14 cellular contexts compared by ENCODE assay signal in genomic region chr19:18735324-18735723, GRCh38. TPM values are rescaled to one million over a fixed set of nuclear protein-coding genes. Genes with fewer than 3 reads are reported as not detected.
DNase-seq lines count a peak whose midpoint lies in the region; ATAC-seq and TF ChIP-seq lines count a peak whose summit lies in the region.
"Had no signal": no experiment of that assay in that cellular context is flagged by ENCODE, and none has a peak within 500 bp of the region (broad histone marks: within the 10 kb centered on the region; RNA-seq: fewer than 3 reads in every experiment).

No MANE protein-coding gene starts in this region.

- peaks cover 54% of the 10 kb centered on the region for H3K4me1 Mint-ChIP-seq in endodermal cell

- H3K9me2 ChIP-seq in hepatocyte (replicated peaks; ENCODE audit: insufficient read depth): no peaks in the 10 kb centered on the region

- intact Hi-C loops in head of caudate nucleus (cut with DNase I): no loop called here

- WGBS in endodermal cell (ENCODE audit: insufficient coverage in 1 of 2, insufficient read length in 1 of 2), 2 experiments: 95 to 97% methylated on average over 5 to 14 of the region's 14 CpGs
- WGBS in hepatocyte (ENCODE audit: low lambda C conversion rate, missing lambda C conversion rate): 95% methylated on average over 13 of the region's 14 CpGs

- H3K4me1 ChIP-seq in BLaER1 (peaks cover 100% of the 10 kb centered on the region), endodermal cell (ENCODE audit: control insufficient read depth, insufficient read depth, low read length) (peaks cover 33% of the 10 kb centered on the region), hepatocyte (ENCODE audit: insufficient read depth) (peaks cover 51% of the 10 kb centered on the region)

- H3K27ac ChIP-seq in BLaER1 (peak overlapping the region; percentile 81), endodermal cell (ENCODE audit: low read depth, low read length) (peak overlapping the region; percentile 85), hepatocyte (no peak overlapping the region)

- no peak for ATAC-seq in GM21526 (IDR thresholded peaks at IDR 0.05; ENCODE audit: low FRiP score, unreplicated experiment)

- no peak overlapping the region for H3K27ac Mint-ChIP-seq in endodermal cell

- DNase-seq in D341Med (ENCODE audit: low spot score): peak; percentile 89
- peak; percentile 88 to 96 for DNase-seq in NCI-H524 (lab: John Stamatoyannopoulos, UW)
- DNase-seq in endodermal cell: peak; percentile 37
- no peak for DNase-seq in hepatocyte (ENCODE audit: low spot score)
- no peak for DNase-seq in ureter (ENCODE audit: low spot score)
- DNase-seq in head of caudate nucleus: no peak
- DNase-seq: Caco-2; Kasumi-1; NCI-H510A treated with DMSO at 0.1 percent for 48 hours; NK-92 treated with Interleukin-12 subunit alpha and Interleukin-12 subunit beta, amount 100 ng/mL, for 24 hours; T-helper 9 cell had no signal

- H2AFZ ChIP-seq in hepatocyte: no peak overlapping the region

- peaks cover 36% of the 10 kb centered on the region for H3K79me2 ChIP-seq in hepatocyte

- H3K4me2 ChIP-seq in BLaER1 (peak overlapping the region; percentile 87), hepatocyte (no peak overlapping the region)

- no peaks in the 10 kb centered on the region for H3K9me3 ChIP-seq in BLaER1
- H3K9me3 ChIP-seq in endodermal cell (ENCODE audit: control insufficient read depth, low read length): no peaks in the 10 kb centered on the region
- no peaks in the 10 kb centered on the region for H3K9me3 ChIP-seq in hepatocyte (ENCODE audit: low read depth)
- H3K9me3 ChIP-seq: Caco-2 had no signal

- no peak for TF ChIP-seq CTCF in endodermal cell (conservative IDR thresholded peaks at IDR 0.05)
- no peak for TF ChIP-seq CTCF in hepatocyte (IDR thresholded peaks at IDR 0.05; ENCODE audit: poor library complexity)

- H3K4me3 Mint-ChIP-seq in endodermal cell: no peak overlapping the region

- peak overlapping the region; percentile 64 for H3K9ac ChIP-seq in BLaER1
- H3K9ac ChIP-seq in endodermal cell (ENCODE audit: extremely low read depth, low read length, poor library complexity, severe bottlenecking): no peak overlapping the region

- H4K20me1 ChIP-seq in BLaER1: peaks cover 34% of the 10 kb centered on the region; the same call in 1 of the 2 replicates
- no peaks in the 10 kb centered on the region for H4K20me1 ChIP-seq in hepatocyte (ENCODE audit: insufficient read depth, poor library complexity, severe bottlenecking)

- H3K27me3 Mint-ChIP-seq in endodermal cell (ENCODE audit: insufficient read depth): no peaks in the 10 kb centered on the region

- peaks cover 3% of the 10 kb centered on the region for H3K36me3 Mint-ChIP-seq in endodermal cell (ENCODE audit: low read depth)

- H3K36me3 ChIP-seq in BLaER1: no peaks in the 10 kb centered on the region
- no peaks in the 10 kb centered on the region for H3K36me3 ChIP-seq in endodermal cell (ENCODE audit: control insufficient read depth, insufficient read depth, low read length)
- no peaks in the 10 kb centered on the region for H3K36me3 ChIP-seq in hepatocyte (replicated peaks; ENCODE audit: insufficient read depth, low read depth)

- H3K9me3 Mint-ChIP-seq in endodermal cell: no peaks in the 10 kb centered on the region

- no peaks in the 10 kb centered on the region for H3K27me3 ChIP-seq in BLaER1
- H3K27me3 ChIP-seq in endodermal cell (ENCODE audit: control insufficient read depth, insufficient read depth, low read length, poor library complexity, severe bottlenecking): no peaks in the 10 kb centered on the region
- H3K27me3 ChIP-seq in hepatocyte: no peaks in the 10 kb centered on the region

- H3K4me3 ChIP-seq in BLaER1 (0 out of 2 replicates have a peak overlapping the region, but pooled peaks have one; percentile 6), endodermal cell (ENCODE audit: low read length) (no peak overlapping the region), hepatocyte (no peak overlapping the region)

RNA-seq across cellular contexts. Expression of gene CRTC1, which starts 51.8 kb away (rescaled TPM):
- 10 to 100 TPM; 26.6 to 29.7 TPM for total RNA-seq in endodermal cell
- polyA plus RNA-seq in endodermal cell (2013, experiment 1 of 2): 20.4 TPM
- polyA plus RNA-seq in endodermal cell (2013, experiment 2 of 2): 17.5 TPM
- total RNA-seq in hepatocyte: 2.0 and 2.5 TPM in 2 replicates
- polyA plus RNA-seq in hepatocyte: 4.5 and 4.8 TPM in 2 replicates
- 19.7 TPM for total RNA-seq in ureter

RNA-seq across cellular contexts. Expression of gene COMP, which starts 55.8 kb away (rescaled TPM):
- not detected for total RNA-seq in endodermal cell
- polyA plus RNA-seq in endodermal cell (2013, experiment 1 of 2): 0.96 TPM
- polyA plus RNA-seq in endodermal cell (2013, experiment 2 of 2): 1.8 TPM
- total RNA-seq in hepatocyte: 2.8 and 3.0 TPM in 2 replicates
- polyA plus RNA-seq in hepatocyte: 12.5 and 16.3 TPM in 2 replicates
- 1.8 TPM for total RNA-seq in ureter
- total RNA-seq: SK-MEL-5 had no signal

Comparison
In these comparisons a context has a peak if more than half of its experiments do, and no peak if none do; other contexts are left out.
1. DNase-seq: peak in D341Med (single experiment), NCI-H524 (2 of 2) and endodermal cell (single experiment); none in hepatocyte (single experiment), ureter (single experiment) and head of caudate nucleus (0 of 42).